In genomic region chr15:27087651-27088583, GRCh38 we compare ENCODE assay signal across 1 cellular context.
TF ChIP-seq lines count a peak whose summit lies in the region.

No MANE protein-coding gene starts in this region.

TF ChIP-seq in K562, 482 proteins besides CTCF, POLR2A, EP300 and RAD21 (continued from another document and continues in another):
- TF ChIP-seq ZBTB40 (IDR thresholded peaks at IDR 0.05) (peak; percentile 49; the same call in 1 of the 2 replicates), ZBTB40 (CRISPR knock-in tag; IDR thresholded peaks at IDR 0.05) (no peak), XRCC3 (IDR thresholded peaks at IDR 0.05) (no peak), CREB5 (CRISPR knock-in tag; IDR thresholded peaks at IDR 0.05) (no peak), IRF9 (tag; IDR thresholded peaks at IDR 0.05) (no peak), HLTF (IDR thresholded peaks at IDR 0.05) (peak; percentile 93; the same call in 1 of the 2 replicates), FOXP1 (CRISPR knock-in tag; IDR thresholded peaks at IDR 0.05) (no peak), HMGXB4 (CRISPR knock-in tag; IDR thresholded peaks at IDR 0.05) (no peak), TRIM28 (IDR thresholded peaks at IDR 0.05) (no peak), CSDE1 (IDR thresholded peaks at IDR 0.05) (0 out of 4 replicates have a peak, but pooled peaks of 1 of the 2 experiments have one; percentile 44), PCBP2 (IDR thresholded peaks at IDR 0.05; ENCODE audit: low read depth, low read length, poor library complexity, severe bottlenecking) (no peak), ZNF143 (CRISPR knock-in tag; IDR thresholded peaks at IDR 0.05) (peak; percentile 66), SP1 (CRISPR knock-in tag; IDR thresholded peaks at IDR 0.05) (no peak), ARHGAP35 (IDR thresholded peaks at IDR 0.05; ENCODE audit: partially characterized antibody) (peak; percentile 78), EGR1 (conservative IDR thresholded peaks at IDR 0.05) (peak; percentile 93), SMARCA4 (IDR thresholded peaks at IDR 0.05) (0 out of 2 replicates have a peak, but pooled peaks have one; percentile 26), PHB (CRISPR knock-in tag; IDR thresholded peaks at IDR 0.05) (no peak), ELF2 (CRISPR knock-in tag; IDR thresholded peaks at IDR 0.05) (no peak), AFF4 (CRISPR knock-in tag; IDR thresholded peaks at IDR 0.05) (no peak), ZFX (CRISPR knock-in tag; IDR thresholded peaks at IDR 0.05) (no peak), ZNF75A (CRISPR knock-in tag; IDR thresholded peaks at IDR 0.05) (no peak), ZNF316 (IDR thresholded peaks at IDR 0.05) (no peak), JUNB (CRISPR knock-in tag; conservative IDR thresholded peaks at IDR 0.05) (no peak), ZBTB26 (CRISPR knock-in tag; IDR thresholded peaks at IDR 0.05) (peak; percentile 88), ELK3 (CRISPR knock-in tag; IDR thresholded peaks at IDR 0.05) (no peak), RBM15 (IDR thresholded peaks at IDR 0.05; ENCODE audit: insufficient read depth, low read length) (no peak), ZNF766 (CRISPR knock-in tag; conservative IDR thresholded peaks at IDR 0.05) (peak; percentile 84), DDX20 (tag; IDR thresholded peaks at IDR 0.05; ENCODE audit: low read depth) (no peak), ZNF444 (CRISPR knock-in tag; IDR thresholded peaks at IDR 0.05) (no peak), MLLT1 (IDR thresholded peaks at IDR 0.05) (peak; percentile 66 to 83; a peak in 2 of 4 replicates), ZNF134 (CRISPR knock-in tag; conservative IDR thresholded peaks at IDR 0.05) (no peak), SIX5 (IDR thresholded peaks at IDR 0.05; ENCODE audit: borderline replicate concordance in 1 of 2, insufficient read depth in 1 of 2, low read depth in 1 of 2, low read length in 2 of 2) (no peak), FOXJ3 (CRISPR knock-in tag; IDR thresholded peaks at IDR 0.05) (no peak), CREB3 (tag; conservative IDR thresholded peaks at IDR 0.05; ENCODE audit: low read depth) (no peak), ZNF76 (CRISPR knock-in tag; IDR thresholded peaks at IDR 0.05; ENCODE audit: borderline replicate concordance) (no peak), USF1 (CRISPR knock-in tag; IDR thresholded peaks at IDR 0.05) (no peak), EHMT2 (IDR thresholded peaks at IDR 0.05) (0 out of 2 replicates have a peak, but pooled peaks have one; percentile 53)
